1 cellular context compared by ENCODE assay signal in genomic region chr1:44819594-44820327, GRCh38.
TF ChIP-seq lines count a peak whose summit lies in the region.

No MANE protein-coding gene starts in this region.

TF ChIP-seq in HepG2, 621 proteins besides CTCF, POLR2A, EP300 and RAD21 (continues in another document):
- no peak for TF ChIP-seq TMF1 (CRISPR knock-in tag; IDR thresholded peaks at IDR 0.05; ENCODE audit: low read depth)
- TF ChIP-seq PHF20 (CRISPR knock-in tag; IDR thresholded peaks at IDR 0.05), result peak; percentile 66; the same call in 1 of the 2 replicates
- TF ChIP-seq ZNF143 (CRISPR knock-in tag; IDR thresholded peaks at IDR 0.05), result peak; percentile 97
- TF ChIP-seq TCF12 (IDR thresholded peaks at IDR 0.05), result no peak
- peak; percentile 92; the same call in 1 of the 2 replicates for TF ChIP-seq TCF12 (CRISPR knock-in tag; IDR thresholded peaks at IDR 0.05)
- TF ChIP-seq ZNF691 (CRISPR knock-in tag; IDR thresholded peaks at IDR 0.05; ENCODE audit: borderline replicate concordance, low read depth), result no peak; the same call in 1 of the 2 replicates
- no peak for TF ChIP-seq ZNF20 (CRISPR knock-in tag; IDR thresholded peaks at IDR 0.05)
- peak; percentile 97 for TF ChIP-seq SSRP1 (CRISPR knock-in tag; IDR thresholded peaks at IDR 0.05)
- no peak for TF ChIP-seq ZNF7 (CRISPR knock-in tag; IDR thresholded peaks at IDR 0.05)
- no peak for TF ChIP-seq ZNF567 (CRISPR knock-in tag; IDR thresholded peaks at IDR 0.05; ENCODE audit: borderline replicate concordance)
- TF ChIP-seq GLI4 (CRISPR knock-in tag; IDR thresholded peaks at IDR 0.05; ENCODE audit: borderline replicate concordance), result no peak
- no peak for TF ChIP-seq PBX3 (CRISPR knock-in tag; IDR thresholded peaks at IDR 0.05; ENCODE audit: borderline replicate concordance)
- 0 out of 2 replicates have a peak, but pooled peaks have one; percentile 15 for TF ChIP-seq FOXJ3 (CRISPR knock-in tag; IDR thresholded peaks at IDR 0.05; ENCODE audit: borderline replicate concordance)
- peak; percentile 29; the same call in 1 of the 2 replicates for TF ChIP-seq ZNF746 (CRISPR knock-in tag; IDR thresholded peaks at IDR 0.05)
- no peak for TF ChIP-seq ZNF740 (CRISPR knock-in tag; IDR thresholded peaks at IDR 0.05)
- peak; percentile 62; the same call in 1 of the 2 replicates for TF ChIP-seq SALL1 (CRISPR knock-in tag; IDR thresholded peaks at IDR 0.05)
- no peak for TF ChIP-seq ZNF264 (CRISPR knock-in tag; IDR thresholded peaks at IDR 0.05)
- TF ChIP-seq STAT6 (CRISPR knock-in tag; IDR thresholded peaks at IDR 0.05; ENCODE audit: borderline replicate concordance), result peak; percentile 69; the same call in 1 of the 2 replicates
- TF ChIP-seq ATF7 (IDR thresholded peaks at IDR 0.05), result no peak
- TF ChIP-seq ATF7 (CRISPR knock-in tag; IDR thresholded peaks at IDR 0.05), result peak; percentile 48; the same call in 1 of the 2 replicates
- TF ChIP-seq ZNF18 (CRISPR knock-in tag; IDR thresholded peaks at IDR 0.05; ENCODE audit: insufficient replicate concordance), result peak; percentile 79
- no peak for TF ChIP-seq XRCC5 (optimal IDR thresholded peaks at IDR 0.05; ENCODE audit: low read length)
- TF ChIP-seq FOXO1 (CRISPR knock-in tag; IDR thresholded peaks at IDR 0.05), result no peak; the same call in 1 of the 2 replicates
- TF ChIP-seq MZF1 (CRISPR knock-in tag; IDR thresholded peaks at IDR 0.05; ENCODE audit: borderline replicate concordance), result no peak
- peak; percentile 8; the same call in 1 of the 2 replicates for TF ChIP-seq NR2F6 (IDR thresholded peaks at IDR 0.05)
- TF ChIP-seq NR2F6 (CRISPR knock-in tag; IDR thresholded peaks at IDR 0.05), result no peak; the same call in 1 of the 2 replicates
- 0 out of 2 replicates have a peak, but pooled peaks have one; percentile 42 for TF ChIP-seq ZSCAN22 (CRISPR knock-in tag; IDR thresholded peaks at IDR 0.05)
- TF ChIP-seq CEBPB (IDR thresholded peaks at IDR 0.05; ENCODE audit: borderline replicate concordance, low read depth, low read length), result no peak
- TF ChIP-seq ZNF335 (CRISPR knock-in tag; IDR thresholded peaks at IDR 0.05), result peak; percentile 34; the same call in 1 of the 2 replicates
- TF ChIP-seq ZNF790 (CRISPR knock-in tag; IDR thresholded peaks at IDR 0.05; ENCODE audit: borderline replicate concordance), result no peak
- no peak for TF ChIP-seq CENPT (CRISPR knock-in tag; IDR thresholded peaks at IDR 0.05; ENCODE audit: low read depth)
- no peak; the same call in 1 of the 2 replicates for TF ChIP-seq ZFP36L1 (CRISPR knock-in tag; IDR thresholded peaks at IDR 0.05)
- TF ChIP-seq NFKB2 (CRISPR knock-in tag; IDR thresholded peaks at IDR 0.05; ENCODE audit: borderline replicate concordance), result no peak
- TF ChIP-seq ZNF232 (CRISPR knock-in tag; IDR thresholded peaks at IDR 0.05; ENCODE audit: borderline replicate concordance), result no peak
- TF ChIP-seq STAT5B (CRISPR knock-in tag; IDR thresholded peaks at IDR 0.05), result peak; percentile 86
- TF ChIP-seq ZNF136 (CRISPR knock-in tag; IDR thresholded peaks at IDR 0.05; ENCODE audit: low read depth), result no peak; the same call in 1 of the 2 replicates
- no peak for TF ChIP-seq TBP (CRISPR knock-in tag; IDR thresholded peaks at IDR 0.05)
- TF ChIP-seq ZNF10 (CRISPR knock-in tag; IDR thresholded peaks at IDR 0.05; ENCODE audit: borderline replicate concordance, low read depth), result no peak
- TF ChIP-seq SCMH1 (CRISPR knock-in tag; IDR thresholded peaks at IDR 0.05; ENCODE audit: borderline replicate concordance), result no peak
- peak; percentile 52; the same call in 1 of the 2 replicates for TF ChIP-seq BRF2 (CRISPR knock-in tag; IDR thresholded peaks at IDR 0.05)
- TF ChIP-seq ZBTB1 (CRISPR knock-in tag; IDR thresholded peaks at IDR 0.05; ENCODE audit: borderline replicate concordance), result peak; percentile 12; the same call in 1 of the 2 replicates
- TF ChIP-seq BRD4 (CRISPR knock-in tag; IDR thresholded peaks at IDR 0.05), result no peak; the same call in 1 of the 2 replicates
- TF ChIP-seq ONECUT2 (CRISPR knock-in tag; IDR thresholded peaks at IDR 0.05), result no peak
- peak; percentile 80; the same call in 1 of the 2 replicates for TF ChIP-seq ZMAT3 (CRISPR knock-in tag; conservative IDR thresholded peaks at IDR 0.05)
- TF ChIP-seq HBP1 (CRISPR knock-in tag; IDR thresholded peaks at IDR 0.05; ENCODE audit: low read depth), result no peak
- no peak for TF ChIP-seq ATAD3A (CRISPR knock-in tag; IDR thresholded peaks at IDR 0.05)
- 0 out of 2 replicates have a peak, but pooled peaks have one; percentile 53 for TF ChIP-seq ZNF276 (CRISPR knock-in tag; IDR thresholded peaks at IDR 0.05; ENCODE audit: low read depth)
- no peak for TF ChIP-seq ZNF772 (CRISPR knock-in tag; IDR thresholded peaks at IDR 0.05)
- TF ChIP-seq FLYWCH1 (CRISPR knock-in tag; IDR thresholded peaks at IDR 0.05), result no peak; the same call in 1 of the 2 replicates
- TF ChIP-seq GATAD2A (CRISPR knock-in tag; IDR thresholded peaks at IDR 0.05), result peak; percentile 47; the same call in 1 of the 2 replicates
- no peak for TF ChIP-seq CENPBD1 (CRISPR knock-in tag; IDR thresholded peaks at IDR 0.05; ENCODE audit: borderline replicate concordance, low read depth)
- no peak for TF ChIP-seq TEF (CRISPR knock-in tag; IDR thresholded peaks at IDR 0.05)
- 0 out of 2 replicates have a peak, but pooled peaks have one; percentile 67 for TF ChIP-seq MEF2D (CRISPR knock-in tag; IDR thresholded peaks at IDR 0.05)
- TF ChIP-seq CHD2 (IDR thresholded peaks at IDR 0.05; ENCODE audit: low read depth, low read length), result no peak; the same call in 1 of the 2 replicates
- no peak; the same call in 1 of the 2 replicates for TF ChIP-seq ATF7-NPFF (CRISPR knock-in tag; IDR thresholded peaks at IDR 0.05; ENCODE audit: low read depth)
- no peak for TF ChIP-seq SP1 (IDR thresholded peaks at IDR 0.05)
- TF ChIP-seq SP1 (CRISPR knock-in tag; IDR thresholded peaks at IDR 0.05), result no peak; the same call in 1 of the 2 replicates
- TF ChIP-seq ZNF3 (CRISPR knock-in tag; IDR thresholded peaks at IDR 0.05), result no peak
- TF ChIP-seq ZNF501 (CRISPR knock-in tag; IDR thresholded peaks at IDR 0.05), result peak; percentile 53; the same call in 1 of the 2 replicates
- peak; percentile 86 for TF ChIP-seq IKZF4 (CRISPR knock-in tag; IDR thresholded peaks at IDR 0.05; ENCODE audit: borderline replicate concordance, low read depth, not compliant biosample characterization)
- no peak for TF ChIP-seq ZNF550 (CRISPR knock-in tag; IDR thresholded peaks at IDR 0.05; ENCODE audit: borderline replicate concordance)
- TF ChIP-seq GABPA (IDR thresholded peaks at IDR 0.05; ENCODE audit: low read depth, low read length), result no peak
- TF ChIP-seq GABPA (CRISPR knock-in tag; IDR thresholded peaks at IDR 0.05; ENCODE audit: low read depth), result peak; percentile 71
- TF ChIP-seq RBM22 (optimal IDR thresholded peaks at IDR 0.05; ENCODE audit: low read length), result peak; percentile 94
- peak; percentile 37 for TF ChIP-seq KMT2A (CRISPR knock-in tag; IDR thresholded peaks at IDR 0.05)
- no peak for TF ChIP-seq ZNF367 (CRISPR knock-in tag; IDR thresholded peaks at IDR 0.05; ENCODE audit: borderline replicate concordance)
- TF ChIP-seq BORCS8-MEF2B (CRISPR knock-in tag; IDR thresholded peaks at IDR 0.05), result no peak
- no peak; the same call in 1 of the 2 replicates for TF ChIP-seq ZNF557 (CRISPR knock-in tag; IDR thresholded peaks at IDR 0.05)
- TF ChIP-seq ZMYM3 (CRISPR knock-in tag; IDR thresholded peaks at IDR 0.05), result no peak
- no peak; the same call in 1 of the 2 replicates for TF ChIP-seq MIER3 (CRISPR knock-in tag; IDR thresholded peaks at IDR 0.05; ENCODE audit: borderline replicate concordance)
